Comparison of ENCODE assay signal across 9 cellular contexts in genomic region chr16:90020260-90020837, GRCh38. TPM values are rescaled to one million over a fixed set of nuclear protein-coding genes. Genes with fewer than 3 reads are reported as not detected.
DNase-seq lines count a peak whose midpoint lies in the region; ATAC-seq, FAIRE-seq and TF ChIP-seq lines count a peak whose summit lies in the region.
"Had no signal": no experiment of that assay in that cellular context is flagged by ENCODE, and none has a peak within 500 bp of the region (broad histone marks: within the 10 kb centered on the region; RNA-seq: fewer than 3 reads in every experiment).

No MANE protein-coding gene starts in this region.

- DNase-seq in Right ventricle myocardium inferior (ENCODE audit: missing footprints) (peak; percentile 51), right cardiac atrium (no peak), iris pigment epithelial cell (ENCODE audit: low read depth) (peak; percentile 47), transverse colon (no peak), GM12891 (ENCODE audit: insufficient read length, low spot score) (no peak), NCI-H510A (lab: John Stamatoyannopoulos, UW) (no peak)
- no peak for DNase-seq in activated T-helper 2 cell treated with anti-CD3 and anti-CD28 coated beads, Interferon-gamma antibody, Interleukin-2, Interleukin-4, amounts not matched to agents 10 μg/mL and 5 μg/mL and 100 μg/mL, durations not matched to agents 14 hours and 24 hours and 36 hours (ENCODE audit: low spot score)

- peak overlapping the region; percentile 67 for H3K4me3 Mint-ChIP-seq in activated T-helper 2 cell treated with anti-CD3 and anti-CD28 coated beads, Interferon-gamma antibody, Interleukin-2, Interleukin-4, amounts not matched to agents 10 μg/mL and 5 μg/mL and 100 μg/mL, durations not matched to agents 14 hours and 24 hours and 36 hours (ENCODE audit: low read depth)

- TF ChIP-seq POLR2A in transverse colon (IDR thresholded peaks at IDR 0.05) (no peak), GM12891 (IDR thresholded peaks at IDR 0.05; ENCODE audit: low read depth, low read length) (no peak)

- intact Hi-C loops in Right ventricle myocardium inferior (cut with DNase I) (no loop called here), right cardiac atrium (cut with DNase I) (no loop called here), transverse colon (cut with DNase I; ENCODE audit: low total_unique reads) (no loop called here)
- intact Hi-C loops in activated T-helper 2 cell treated with anti-CD3 and anti-CD28 coated beads, Interferon-gamma antibody, Interleukin-2, Interleukin-4, amounts not matched to agents 10 μg/mL and 5 μg/mL and 100 μg/mL, durations not matched to agents 14 hours and 24 hours and 36 hours (cut with micrococcal nuclease): no loop called here

- H3K9me3 Mint-ChIP-seq in activated T-helper 2 cell treated with anti-CD3 and anti-CD28 coated beads, Interferon-gamma antibody, Interleukin-2, Interleukin-4, amounts not matched to agents 10 μg/mL and 5 μg/mL and 100 μg/mL, durations not matched to agents 14 hours and 24 hours and 36 hours: peaks cover 5% of the 10 kb centered on the region

- ATAC-seq in Right ventricle myocardium inferior: no peak
- no peak for ATAC-seq in right cardiac atrium
- ATAC-seq in HG02840 (IDR thresholded peaks at IDR 0.05; ENCODE audit: low FRiP score, unreplicated experiment): no peak

- H3K36me3 ChIP-seq in transverse colon: no peaks in the 10 kb centered on the region

- H3K4me1 Mint-ChIP-seq in activated T-helper 2 cell treated with anti-CD3 and anti-CD28 coated beads, Interferon-gamma antibody, Interleukin-2, Interleukin-4, amounts not matched to agents 10 μg/mL and 5 μg/mL and 100 μg/mL, durations not matched to agents 14 hours and 24 hours and 36 hours (ENCODE audit: low read depth): peaks cover 9% of the 10 kb centered on the region

- H3K27ac ChIP-seq in right cardiac atrium (ENCODE audit: low read length) (no peak overlapping the region), transverse colon (peak overlapping the region in 3 of 4 donors; percentile 55 to 74 (median 72))

- FAIRE-seq in GM12891 (lab: Jason Lieb, UNC): no peak

- WGBS in right cardiac atrium: 83% methylated on average over 9 of the region's 9 CpGs
- 80% methylated on average over 8 to 9 of the region's 9 CpGs for WGBS in transverse colon (ENCODE audit: low coverage in 1 of 2), 2 donors

- H3K27me3 ChIP-seq in right cardiac atrium (ENCODE audit: control insufficient read depth, insufficient read depth) (no peaks in the 10 kb centered on the region), transverse colon (peaks cover 6% of the 10 kb centered on the region)

- H3K9me3 ChIP-seq in right cardiac atrium (ENCODE audit: control insufficient read depth, low read length) (no peaks in the 10 kb centered on the region), transverse colon (no peaks in the 10 kb centered on the region)

- in situ Hi-C loops in transverse colon (cut with MboI; ENCODE audit: low pct_ligation_motif_present in 1 of 4, low pct_unique_long_range_greater_than_20kb in 1 of 4, low sequenced_read_pairs in 3 of 4): no loop called here

- no peak for TF ChIP-seq CTCF in transverse colon (IDR thresholded peaks at IDR 0.05)

- no peak overlapping the region for H3K27ac Mint-ChIP-seq in activated T-helper 2 cell treated with anti-CD3 and anti-CD28 coated beads, Interferon-gamma antibody, Interleukin-2, Interleukin-4, amounts not matched to agents 10 μg/mL and 5 μg/mL and 100 μg/mL, durations not matched to agents 14 hours and 24 hours and 36 hours

- H3K4me1 ChIP-seq in right cardiac atrium (ENCODE audit: control insufficient read depth, insufficient read depth, low read length) (no peaks in the 10 kb centered on the region), transverse colon (peaks cover 0 to 40% (median 28%) of the 10 kb centered on the region in 4 donors)

- H3K4me3 ChIP-seq in right cardiac atrium (ENCODE audit: low read length): no peak overlapping the region
- peak overlapping the region in 2 of 4 donors; percentile 62 to 95 for H3K4me3 ChIP-seq in transverse colon

- H3K27me3 Mint-ChIP-seq in activated T-helper 2 cell treated with anti-CD3 and anti-CD28 coated beads, Interferon-gamma antibody, Interleukin-2, Interleukin-4, amounts not matched to agents 10 μg/mL and 5 μg/mL and 100 μg/mL, durations not matched to agents 14 hours and 24 hours and 36 hours (ENCODE audit: low read depth): peaks cover 32% of the 10 kb centered on the region

- peaks cover 4% of the 10 kb centered on the region for H3K36me3 Mint-ChIP-seq in activated T-helper 2 cell treated with anti-CD3 and anti-CD28 coated beads, Interferon-gamma antibody, Interleukin-2, Interleukin-4, amounts not matched to agents 10 μg/mL and 5 μg/mL and 100 μg/mL, durations not matched to agents 14 hours and 24 hours and 36 hours (ENCODE audit: low read depth)

- TF ChIP-seq EP300 in transverse colon (IDR thresholded peaks at IDR 0.05; ENCODE audit: low read depth): no peak

TF ChIP-seq in GM12891, 5 proteins besides CTCF, POLR2A, EP300 and RAD21:
- TF ChIP-seq TAF1 (IDR thresholded peaks at IDR 0.05; ENCODE audit: low read depth, low read length): no peak
- TF ChIP-seq SPI1 (IDR thresholded peaks at IDR 0.05; ENCODE audit: low read depth, low read length): no peak
- no peak for TF ChIP-seq PAX5 (IDR thresholded peaks at IDR 0.05; ENCODE audit: insufficient read depth, low read length, severe bottlenecking)
- TF ChIP-seq POLR2AphosphoS5 (IDR thresholded peaks at IDR 0.05; ENCODE audit: low read depth, low read length): no peak
- no peak for TF ChIP-seq POU2F2 (IDR thresholded peaks at IDR 0.05; ENCODE audit: low read depth, low read length)
TF ChIP-seq in GM12891: peak in this region for 0.

RNA-seq across cellular contexts. Expression of gene DBNDD1, which starts 1.1 kb away (rescaled TPM):
- total RNA-seq in Right ventricle myocardium inferior (6.7 TPM), right cardiac atrium (1 to 10 TPM; 1.7 to 2.5 (median 2.0) TPM), transverse colon (10 to 100 TPM in 3 of 4 donors, 1 to 10 TPM in 1; 6.8 to 33.7 (median 14.2) TPM)
- 2.3 TPM for polyA plus RNA-seq in right cardiac atrium
- total RNA-seq in activated T-helper 2 cell treated with anti-CD3 and anti-CD28 coated beads, Interferon-gamma antibody, Interleukin-2, Interleukin-4, amounts not matched to agents 10 μg/mL and 5 μg/mL and 100 μg/mL, durations not matched to agents 14 hours and 24 hours and 36 hours: 0.43 and 0.69 TPM in 2 replicates
- 5.0 TPM for polyA plus RNA-seq in GM12891 (2012; ENCODE audit: low read depth, missing spikeins)

RNA-seq across cellular contexts. Expression of gene PRDM7, which starts 56.8 kb away (rescaled TPM):
- total RNA-seq in Right ventricle myocardium inferior: not detected
- total RNA-seq in right cardiac atrium: not detected
- not detected for polyA plus RNA-seq in right cardiac atrium
- not detected in 2 replicates for total RNA-seq in activated T-helper 2 cell treated with anti-CD3 and anti-CD28 coated beads, Interferon-gamma antibody, Interleukin-2, Interleukin-4, amounts not matched to agents 10 μg/mL and 5 μg/mL and 100 μg/mL, durations not matched to agents 14 hours and 24 hours and 36 hours
- total RNA-seq in transverse colon: not detected
- polyA plus RNA-seq in GM12891 (2012; ENCODE audit: low read depth, missing spikeins): 0.13 TPM
- total RNA-seq: omental fat pad had no signal

Comparison
In these comparisons a context has a peak if more than half of its experiments do, and no peak if none do; other contexts are left out.
1. DNase-seq: peak in Right ventricle myocardium inferior (single experiment) and iris pigment epithelial cell (single experiment); none in right cardiac atrium (0 of 3), activated T-helper 2 cell treated with anti-CD3 and anti-CD28 coated beads, Interferon-gamma antibody, Interleukin-2, Interleukin-4, amounts not matched to agents 10 μg/mL and 5 μg/mL and 100 μg/mL, durations not matched to agents 14 hours and 24 hours and 36 hours (single experiment), transverse colon (single experiment), GM12891 (single experiment) and NCI-H510A (single experiment).